ENCODE assay signal across 9 cellular contexts in genomic region chr10:33483124-33483794, GRCh38.
DNase-seq lines count a peak whose midpoint lies in the region; ATAC-seq lines count a peak whose summit lies in the region.
"Had no signal": no experiment of that assay in that cellular context is flagged by ENCODE, and none has a peak within 500 bp of the region (broad histone marks: within the 10 kb centered on the region; RNA-seq: fewer than 3 reads in every experiment).

No MANE protein-coding gene starts in this region.

- H3K9me3 Mint-ChIP-seq in activated CD8-positive, alpha-beta memory T cell treated with anti-CD3 and anti-CD28 coated beads, Interleukin-2, amount 10 ng/mL, durations not matched to agents 7 days and 5 days (ENCODE audit: low read depth): no peaks in the 10 kb centered on the region

- CTCF ChIA-PET in activated CD8-positive, alpha-beta memory T cell treated with anti-CD3 and anti-CD28 coated beads, Interleukin-2, amount 10 ng/mL, durations not matched to agents 7 days and 5 days (lab: Charles Lee): no interaction called here

- H3K4me1 Mint-ChIP-seq in activated CD8-positive, alpha-beta memory T cell treated with anti-CD3 and anti-CD28 coated beads, Interleukin-2, amount 10 ng/mL, durations not matched to agents 7 days and 5 days: peaks cover 5% of the 10 kb centered on the region

- H3K27ac Mint-ChIP-seq in activated CD8-positive, alpha-beta memory T cell treated with anti-CD3 and anti-CD28 coated beads, Interleukin-2, amount 10 ng/mL, durations not matched to agents 7 days and 5 days: no peak overlapping the region

- H3K36me3 Mint-ChIP-seq in activated CD8-positive, alpha-beta memory T cell treated with anti-CD3 and anti-CD28 coated beads, Interleukin-2, amount 10 ng/mL, durations not matched to agents 7 days and 5 days: no peaks in the 10 kb centered on the region

- H3K27me3 Mint-ChIP-seq in activated CD8-positive, alpha-beta memory T cell treated with anti-CD3 and anti-CD28 coated beads, Interleukin-2, amount 10 ng/mL, durations not matched to agents 7 days and 5 days: no peaks in the 10 kb centered on the region

- no peak overlapping the region for H3K4me3 Mint-ChIP-seq in activated CD8-positive, alpha-beta memory T cell treated with anti-CD3 and anti-CD28 coated beads, Interleukin-2, amount 10 ng/mL, durations not matched to agents 7 days and 5 days

- DNase-seq in DMS 273 (lab: John Stamatoyannopoulos, UW; ENCODE audit: unreplicated experiment): peak; percentile 34
- no peak for DNase-seq in DMS 273 treated with DMSO at 0.1 percent for 48 hours (lab: John Stamatoyannopoulos, UW)
- peak; percentile 61 for DNase-seq in NCI-H2171 treated with DMSO at 0.1 percent for 48 hours (lab: John Stamatoyannopoulos, UW)
- DNase-seq in astrocyte of the hippocampus (ENCODE audit: low read depth, low spot score): peak; percentile 10
- DNase-seq in retina: peak; percentile 50
- DNase-seq in activated CD8-positive, alpha-beta memory T cell treated with anti-CD3 and anti-CD28 coated beads, Interleukin-2, amount 10 ng/mL, durations not matched to agents 7 days and 5 days: no peak
- no peak for DNase-seq in stimulated activated CD4-positive, alpha-beta T cell treated with anti-CD3 and anti-CD28 coated beads, Interleukin-1b, Interleukin-23, amount 100 ng/mL, for 48 hours
- DNase-seq: activated naive CD4-positive, alpha-beta T cell had no signal

- ATAC-seq in activated CD8-positive, alpha-beta memory T cell treated with anti-CD3 and anti-CD28 coated beads, Interleukin-2, amount 10 ng/mL, durations not matched to agents 7 days and 5 days: no peak
- no peak for ATAC-seq in GM21723 (IDR thresholded peaks at IDR 0.05; ENCODE audit: unreplicated experiment)

Comparison
In these comparisons a context has a peak if more than half of its experiments do, and no peak if none do; other contexts are left out.
1. DNase-seq: peak in DMS 273 (single experiment), NCI-H2171 treated with DMSO at 0.1 percent for 48 hours (single experiment), astrocyte of the hippocampus (single experiment) and retina (single experiment); none in DMS 273 treated with DMSO at 0.1 percent for 48 hours (single experiment), activated CD8-positive, alpha-beta memory T cell treated with anti-CD3 and anti-CD28 coated beads, Interleukin-2, amount 10 ng/mL, durations not matched to agents 7 days and 5 days (single experiment) and stimulated activated CD4-positive, alpha-beta T cell treated with anti-CD3 and anti-CD28 coated beads, Interleukin-1b, Interleukin-23, amount 100 ng/mL, for 48 hours (single experiment).